ENCODE assay signal across 1 cellular context in the genomic region with DNA sequence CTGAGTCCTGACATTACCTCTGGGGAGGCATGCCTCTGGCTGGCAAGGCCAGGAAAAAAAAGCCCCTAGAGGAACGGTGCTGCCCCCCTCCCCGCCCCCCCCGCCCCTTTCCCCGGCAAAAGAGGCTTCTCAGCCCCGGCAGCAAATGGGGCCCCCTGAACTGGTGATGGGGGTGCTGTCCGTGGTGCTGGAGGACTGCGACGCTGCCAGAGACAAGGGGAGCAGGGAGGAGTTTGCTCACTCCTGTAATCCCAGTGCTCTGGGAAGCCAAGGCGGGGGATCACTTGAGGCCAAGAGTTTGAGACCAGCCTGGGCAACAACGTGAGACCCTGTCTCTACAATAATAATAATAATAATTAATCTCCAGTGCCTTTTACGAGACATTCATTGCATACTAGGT.
A peak's percentile ranks its signal among the peaks of the same experiment; 100 is the strongest.
TF ChIP-seq lines count a peak whose summit lies in the region.

No MANE protein-coding gene starts in this region.

TF ChIP-seq in HepG2, 621 proteins besides CTCF, POLR2A, EP300 and RAD21 (continued from another document and continues in another):
- no peak for TF ChIP-seq ZHX2 (IDR thresholded peaks at IDR 0.05; ENCODE audit: low read depth)
- TF ChIP-seq ZHX2 (CRISPR knock-in tag; IDR thresholded peaks at IDR 0.05; ENCODE audit: borderline replicate concordance), result no peak
- TF ChIP-seq CERS6 (CRISPR knock-in tag; IDR thresholded peaks at IDR 0.05), result no peak
- TF ChIP-seq RBAK (CRISPR knock-in tag; IDR thresholded peaks at IDR 0.05), result no peak
- 0 out of 2 replicates have a peak, but pooled peaks have one; percentile 28 for TF ChIP-seq POGK (CRISPR knock-in tag; conservative IDR thresholded peaks at IDR 0.05)
- TF ChIP-seq MIXL1 (CRISPR knock-in tag; IDR thresholded peaks at IDR 0.05), result no peak
- TF ChIP-seq ZNF660 (CRISPR knock-in tag; IDR thresholded peaks at IDR 0.05; ENCODE audit: borderline replicate concordance, low read depth), result no peak
- 0 out of 2 replicates have a peak, but pooled peaks have one; percentile 22 for TF ChIP-seq EHMT2 (IDR thresholded peaks at IDR 0.05; ENCODE audit: borderline replicate concordance, low read depth, low read length)
- no peak for TF ChIP-seq HNRNPH1 (optimal IDR thresholded peaks at IDR 0.05; ENCODE audit: low read depth, low read length)
- TF ChIP-seq, protein P1, sequence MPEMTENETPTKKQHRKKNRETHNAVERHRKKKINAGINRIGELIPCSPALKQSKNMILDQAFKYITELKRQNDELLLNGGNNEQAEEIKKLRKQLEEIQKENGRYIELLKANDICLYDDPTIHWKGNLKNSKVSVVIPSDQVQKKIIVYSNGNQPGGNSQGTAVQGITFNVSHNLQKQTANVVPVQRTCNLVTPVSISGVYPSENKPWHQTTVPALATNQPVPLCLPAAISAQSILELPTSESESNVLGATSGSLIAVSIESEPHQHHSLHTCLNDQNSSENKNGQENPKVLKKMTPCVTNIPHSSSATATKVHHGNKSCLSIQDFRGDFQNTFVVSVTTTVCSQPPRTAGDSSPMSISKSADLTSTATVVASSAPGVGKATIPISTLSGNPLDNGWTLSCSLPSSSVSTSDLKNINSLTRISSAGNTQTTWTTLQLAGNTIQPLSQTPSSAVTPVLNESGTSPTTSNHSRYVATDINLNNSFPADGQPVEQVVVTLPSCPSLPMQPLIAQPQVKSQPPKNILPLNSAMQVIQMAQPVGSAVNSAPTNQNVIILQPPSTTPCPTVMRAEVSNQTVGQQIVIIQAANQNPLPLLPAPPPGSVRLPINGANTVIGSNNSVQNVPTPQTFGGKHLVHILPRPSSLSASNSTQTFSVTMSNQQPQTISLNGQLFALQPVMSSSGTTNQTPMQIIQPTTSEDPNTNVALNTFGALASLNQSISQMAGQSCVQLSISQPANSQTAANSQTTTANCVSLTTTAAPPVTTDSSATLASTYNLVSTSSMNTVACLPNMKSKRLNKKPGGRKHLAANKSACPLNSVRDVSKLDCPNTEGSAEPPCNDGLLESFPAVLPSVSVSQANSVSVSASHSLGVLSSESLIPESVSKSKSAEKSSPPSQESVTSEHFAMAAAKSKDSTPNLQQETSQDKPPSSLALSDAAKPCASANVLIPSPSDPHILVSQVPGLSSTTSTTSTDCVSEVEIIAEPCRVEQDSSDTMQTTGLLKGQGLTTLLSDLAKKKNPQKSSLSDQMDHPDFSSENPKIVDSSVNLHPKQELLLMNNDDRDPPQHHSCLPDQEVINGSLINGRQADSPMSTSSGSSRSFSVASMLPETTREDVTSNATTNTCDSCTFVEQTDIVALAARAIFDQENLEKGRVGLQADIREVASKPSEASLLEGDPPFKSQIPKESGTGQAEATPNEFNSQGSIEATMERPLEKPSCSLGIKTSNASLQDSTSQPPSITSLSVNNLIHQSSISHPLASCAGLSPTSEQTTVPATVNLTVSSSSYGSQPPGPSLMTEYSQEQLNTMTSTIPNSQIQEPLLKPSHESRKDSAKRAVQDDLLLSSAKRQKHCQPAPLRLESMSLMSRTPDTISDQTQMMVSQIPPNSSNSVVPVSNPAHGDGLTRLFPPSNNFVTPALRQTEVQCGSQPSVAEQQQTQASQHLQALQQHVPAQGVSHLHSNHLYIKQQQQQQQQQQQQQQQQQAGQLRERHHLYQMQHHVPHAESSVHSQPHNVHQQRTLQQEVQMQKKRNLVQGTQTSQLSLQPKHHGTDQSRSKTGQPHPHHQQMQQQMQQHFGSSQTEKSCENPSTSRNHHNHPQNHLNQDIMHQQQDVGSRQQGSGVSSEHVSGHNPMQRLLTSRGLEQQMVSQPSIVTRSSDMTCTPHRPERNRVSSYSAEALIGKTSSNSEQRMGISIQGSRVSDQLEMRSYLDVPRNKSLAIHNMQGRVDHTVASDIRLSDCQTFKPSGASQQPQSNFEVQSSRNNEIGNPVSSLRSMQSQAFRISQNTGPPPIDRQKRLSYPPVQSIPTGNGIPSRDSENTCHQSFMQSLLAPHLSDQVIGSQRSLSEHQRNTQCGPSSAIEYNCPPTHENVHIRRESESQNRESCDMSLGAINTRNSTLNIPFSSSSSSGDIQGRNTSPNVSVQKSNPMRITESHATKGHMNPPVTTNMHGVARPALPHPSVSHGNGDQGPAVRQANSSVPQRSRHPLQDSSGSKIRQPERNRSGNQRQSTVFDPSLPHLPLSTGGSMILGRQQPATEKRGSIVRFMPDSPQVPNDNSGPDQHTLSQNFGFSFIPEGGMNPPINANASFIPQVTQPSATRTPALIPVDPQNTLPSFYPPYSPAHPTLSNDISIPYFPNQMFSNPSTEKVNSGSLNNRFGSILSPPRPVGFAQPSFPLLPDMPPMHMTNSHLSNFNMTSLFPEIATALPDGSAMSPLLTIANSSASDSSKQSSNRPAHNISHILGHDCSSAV (CRISPR knock-in tag; IDR thresholded peaks at IDR 0.05; ENCODE audit: borderline replicate concordance), result no peak
- TF ChIP-seq NFE2L2 (IDR thresholded peaks at IDR 0.05; ENCODE audit: low read length), result no peak
- TF ChIP-seq, protein P2, sequence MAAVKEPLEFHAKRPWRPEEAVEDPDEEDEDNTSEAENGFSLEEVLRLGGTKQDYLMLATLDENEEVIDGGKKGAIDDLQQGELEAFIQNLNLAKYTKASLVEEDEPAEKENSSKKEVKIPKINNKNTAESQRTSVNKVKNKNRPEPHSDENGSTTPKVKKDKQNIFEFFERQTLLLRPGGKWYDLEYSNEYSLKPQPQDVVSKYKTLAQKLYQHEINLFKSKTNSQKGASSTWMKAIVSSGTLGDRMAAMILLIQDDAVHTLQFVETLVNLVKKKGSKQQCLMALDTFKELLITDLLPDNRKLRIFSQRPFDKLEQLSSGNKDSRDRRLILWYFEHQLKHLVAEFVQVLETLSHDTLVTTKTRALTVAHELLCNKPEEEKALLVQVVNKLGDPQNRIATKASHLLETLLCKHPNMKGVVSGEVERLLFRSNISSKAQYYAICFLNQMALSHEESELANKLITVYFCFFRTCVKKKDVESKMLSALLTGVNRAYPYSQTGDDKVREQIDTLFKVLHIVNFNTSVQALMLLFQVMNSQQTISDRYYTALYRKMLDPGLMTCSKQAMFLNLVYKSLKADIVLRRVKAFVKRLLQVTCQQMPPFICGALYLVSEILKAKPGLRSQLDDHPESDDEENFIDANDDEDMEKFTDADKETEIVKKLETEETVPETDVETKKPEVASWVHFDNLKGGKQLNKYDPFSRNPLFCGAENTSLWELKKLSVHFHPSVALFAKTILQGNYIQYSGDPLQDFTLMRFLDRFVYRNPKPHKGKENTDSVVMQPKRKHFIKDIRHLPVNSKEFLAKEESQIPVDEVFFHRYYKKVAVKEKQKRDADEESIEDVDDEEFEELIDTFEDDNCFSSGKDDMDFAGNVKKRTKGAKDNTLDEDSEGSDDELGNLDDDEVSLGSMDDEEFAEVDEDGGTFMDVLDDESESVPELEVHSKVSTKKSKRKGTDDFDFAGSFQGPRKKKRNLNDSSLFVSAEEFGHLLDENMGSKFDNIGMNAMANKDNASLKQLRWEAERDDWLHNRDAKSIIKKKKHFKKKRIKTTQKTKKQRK (IDR thresholded peaks at IDR 0.05; ENCODE audit: low read length), result no peak
- TF ChIP-seq MTA1 (CRISPR knock-in tag; IDR thresholded peaks at IDR 0.05; ENCODE audit: borderline replicate concordance), result no peak
- TF ChIP-seq FOXJ3 (CRISPR knock-in tag; IDR thresholded peaks at IDR 0.05; ENCODE audit: borderline replicate concordance), result no peak
- no peak for TF ChIP-seq RBFOX2 (IDR thresholded peaks at IDR 0.05; ENCODE audit: low read depth, low read length)
- peak; percentile 84 for TF ChIP-seq HES4 (CRISPR knock-in tag; IDR thresholded peaks at IDR 0.05; ENCODE audit: borderline replicate concordance)
- no peak for TF ChIP-seq NRL (CRISPR knock-in tag; IDR thresholded peaks at IDR 0.05; ENCODE audit: borderline replicate concordance)
- no peak for TF ChIP-seq AKAP8 (CRISPR knock-in tag; IDR thresholded peaks at IDR 0.05)
- no peak for TF ChIP-seq ZC3H4 (CRISPR knock-in tag; IDR thresholded peaks at IDR 0.05; ENCODE audit: borderline replicate concordance)
- TF ChIP-seq ZNF143 (CRISPR knock-in tag; IDR thresholded peaks at IDR 0.05), result no peak
- TF ChIP-seq MXD1 (CRISPR knock-in tag; IDR thresholded peaks at IDR 0.05), result no peak
- TF ChIP-seq, protein P3, sequence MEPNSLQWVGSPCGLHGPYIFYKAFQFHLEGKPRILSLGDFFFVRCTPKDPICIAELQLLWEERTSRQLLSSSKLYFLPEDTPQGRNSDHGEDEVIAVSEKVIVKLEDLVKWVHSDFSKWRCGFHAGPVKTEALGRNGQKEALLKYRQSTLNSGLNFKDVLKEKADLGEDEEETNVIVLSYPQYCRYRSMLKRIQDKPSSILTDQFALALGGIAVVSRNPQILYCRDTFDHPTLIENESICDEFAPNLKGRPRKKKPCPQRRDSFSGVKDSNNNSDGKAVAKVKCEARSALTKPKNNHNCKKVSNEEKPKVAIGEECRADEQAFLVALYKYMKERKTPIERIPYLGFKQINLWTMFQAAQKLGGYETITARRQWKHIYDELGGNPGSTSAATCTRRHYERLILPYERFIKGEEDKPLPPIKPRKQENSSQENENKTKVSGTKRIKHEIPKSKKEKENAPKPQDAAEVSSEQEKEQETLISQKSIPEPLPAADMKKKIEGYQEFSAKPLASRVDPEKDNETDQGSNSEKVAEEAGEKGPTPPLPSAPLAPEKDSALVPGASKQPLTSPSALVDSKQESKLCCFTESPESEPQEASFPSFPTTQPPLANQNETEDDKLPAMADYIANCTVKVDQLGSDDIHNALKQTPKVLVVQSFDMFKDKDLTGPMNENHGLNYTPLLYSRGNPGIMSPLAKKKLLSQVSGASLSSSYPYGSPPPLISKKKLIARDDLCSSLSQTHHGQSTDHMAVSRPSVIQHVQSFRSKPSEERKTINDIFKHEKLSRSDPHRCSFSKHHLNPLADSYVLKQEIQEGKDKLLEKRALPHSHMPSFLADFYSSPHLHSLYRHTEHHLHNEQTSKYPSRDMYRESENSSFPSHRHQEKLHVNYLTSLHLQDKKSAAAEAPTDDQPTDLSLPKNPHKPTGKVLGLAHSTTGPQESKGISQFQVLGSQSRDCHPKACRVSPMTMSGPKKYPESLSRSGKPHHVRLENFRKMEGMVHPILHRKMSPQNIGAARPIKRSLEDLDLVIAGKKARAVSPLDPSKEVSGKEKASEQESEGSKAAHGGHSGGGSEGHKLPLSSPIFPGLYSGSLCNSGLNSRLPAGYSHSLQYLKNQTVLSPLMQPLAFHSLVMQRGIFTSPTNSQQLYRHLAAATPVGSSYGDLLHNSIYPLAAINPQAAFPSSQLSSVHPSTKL (CRISPR knock-in tag; IDR thresholded peaks at IDR 0.05), result peak; percentile 27; the same call in 1 of the 2 replicates
- no peak for TF ChIP-seq ZFP36L1 (CRISPR knock-in tag; IDR thresholded peaks at IDR 0.05)
- TF ChIP-seq NR3C1 (CRISPR knock-in tag; IDR thresholded peaks at IDR 0.05), result no peak
- TF ChIP-seq IKZF4 (CRISPR knock-in tag; IDR thresholded peaks at IDR 0.05; ENCODE audit: borderline replicate concordance, low read depth, not compliant biosample characterization), result peak; percentile 48
- TF ChIP-seq ZBTB7B (CRISPR knock-in tag; IDR thresholded peaks at IDR 0.05), result no peak
- TF ChIP-seq SOX6 (IDR thresholded peaks at IDR 0.05), result no peak
- no peak for TF ChIP-seq SOX6 (CRISPR knock-in tag; IDR thresholded peaks at IDR 0.05)
